Comparison of ENCODE assay signal across 21 cellular contexts in genomic region chr2:21363364-21363763, GRCh38.
DNase-seq lines count a peak whose midpoint lies in the region; ATAC-seq, FAIRE-seq and TF ChIP-seq lines count a peak whose summit lies in the region.
"Had no signal": no experiment of that assay in that cellular context is flagged by ENCODE, and none has a peak within 500 bp of the region (broad histone marks: within the 10 kb centered on the region; RNA-seq: fewer than 3 reads in every experiment).

No MANE protein-coding gene starts in this region.

- no peak overlapping the region for H4K5ac ChIP-seq in H9 (ENCODE audit: insufficient read length, low read depth, low read length)

- H3K4me2 ChIP-seq in H9 (ENCODE audit: insufficient read depth, insufficient read length, low read length) (no peak overlapping the region), neural progenitor cell (no peak overlapping the region)

- no peak overlapping the region for H3K14ac ChIP-seq in H9 (ENCODE audit: insufficient read depth, low read length)

- H3T11ph ChIP-seq in H9 (ENCODE audit: low read length): peak overlapping the region; percentile 6

- no peak overlapping the region for H4K8ac ChIP-seq in H9 (replicated peaks; ENCODE audit: insufficient read length, low read depth, low read length)

- TF ChIP-seq CTCF in H9 (conservative IDR thresholded peaks at IDR 0.05) (peak; percentile 41; the same call in 1 of the 3 replicates), Panc1 (IDR thresholded peaks at IDR 0.05) (peak; percentile 31), neural progenitor cell (IDR thresholded peaks at IDR 0.05) (peak; percentile 13)
- no peak for TF ChIP-seq CTCF in activated CD8-positive, alpha-beta T cell treated with anti-CD3 and anti-CD28 coated beads for 36 hours (IDR thresholded peaks at IDR 0.05)

- H3K36me3 Mint-ChIP-seq in H9 (ENCODE audit: insufficient read depth in 1 of 3, low read depth in 3 of 3): peaks cover 0 to 4% (median 0%) of the 10 kb centered on the region in 3 experiments; a peak in 1 of 7 replicates
- H3K36me3 Mint-ChIP-seq in neural progenitor cell: no peaks in the 10 kb centered on the region
- H3K36me3 Mint-ChIP-seq in activated CD8-positive, alpha-beta T cell treated with anti-CD3 and anti-CD28 coated beads for 36 hours (ENCODE audit: low read depth): no peaks in the 10 kb centered on the region

- H3K27me3 ChIP-seq in H9 (ENCODE audit: insufficient read depth, low read length): no peaks in the 10 kb centered on the region
- H3K27me3 ChIP-seq in Panc1 (ENCODE audit: control insufficient read depth, insufficient read depth, low read length): no peaks in the 10 kb centered on the region
- no peaks in the 10 kb centered on the region for H3K27me3 ChIP-seq in neural progenitor cell

- ATAC-seq in Panc1: no peak
- no peak for ATAC-seq in activated CD8-positive, alpha-beta T cell treated with anti-CD3 and anti-CD28 coated beads for 36 hours
- ATAC-seq: K562, T-helper 17 cell had no signal

- no peak overlapping the region for H3K4me3 ChIP-seq in Panc1 (ENCODE audit: low read depth in 2 of 2, low read length in 2 of 2)
- H3K4me3 ChIP-seq in neural progenitor cell: no peak overlapping the region
- H3K4me3 ChIP-seq: K562 had no signal

- H3K27me3 Mint-ChIP-seq in H9 (ENCODE audit: low read depth) (no peaks in the 10 kb centered on the region), neural progenitor cell (ENCODE audit: insufficient read depth, low read depth) (no peaks in the 10 kb centered on the region)
- no peaks in the 10 kb centered on the region for H3K27me3 Mint-ChIP-seq in activated CD8-positive, alpha-beta T cell treated with anti-CD3 and anti-CD28 coated beads for 36 hours
- H3K27me3 Mint-ChIP-seq: T-helper 17 cell had no signal

- no peaks in the 10 kb centered on the region for H3K79me1 ChIP-seq in H9 (ENCODE audit: insufficient read depth, low read depth, low read length, poor library complexity, severe bottlenecking)

- H2BK120ac ChIP-seq in H9 (ENCODE audit: low read depth, low read length, poor library complexity, severe bottlenecking): no peak overlapping the region

- no CpG with 5 or more reads among the region's 3 CpGs for WGBS in H9 (ENCODE audit: extremely low coverage, insufficient read length, low lambda C conversion rate)

- no peak overlapping the region for H2AK5ac ChIP-seq in H9 (ENCODE audit: insufficient read length, low read length)

- no peak overlapping the region for H2BK20ac ChIP-seq in H9 (ENCODE audit: low read depth, low read length, poor library complexity, severe bottlenecking)

- H3K9me3 ChIP-seq in H9 (ENCODE audit: control insufficient read depth, low read depth, low read length) (no peaks in the 10 kb centered on the region), Panc1 (ENCODE audit: control insufficient read depth, insufficient read depth, low read depth, low read length) (no peaks in the 10 kb centered on the region), neural progenitor cell (ENCODE audit: low read depth) (no peaks in the 10 kb centered on the region)

- no peak overlapping the region for H3K18ac ChIP-seq in H9 (ENCODE audit: insufficient read length, low read depth, low read length)

- H3K4me1 Mint-ChIP-seq in H9 (peaks cover 9 to 20% of the 10 kb centered on the region in 2 experiments), neural progenitor cell (peaks cover 3% of the 10 kb centered on the region)
- H3K4me1 Mint-ChIP-seq in activated CD8-positive, alpha-beta T cell treated with anti-CD3 and anti-CD28 coated beads for 36 hours (ENCODE audit: low read depth): no peaks in the 10 kb centered on the region
- H3K4me1 Mint-ChIP-seq: T-helper 17 cell had no signal

- no peak overlapping the region for H2AFZ ChIP-seq in H9 (ENCODE audit: low read length)
- H2AFZ ChIP-seq in neural progenitor cell (replicated peaks): no peak overlapping the region

- H3K9ac ChIP-seq in H9 (ENCODE audit: extremely low read depth, insufficient read length, low read length) (no peak overlapping the region), neural progenitor cell (no peak overlapping the region)

- H3K27ac ChIP-seq in H9 (ENCODE audit: insufficient read length, low read depth, low read length) (no peak overlapping the region), Panc1 (ENCODE audit: low read length) (no peak overlapping the region), neural progenitor cell (no peak overlapping the region)
- H3K27ac ChIP-seq: HL-60 had no signal

- H4K91ac ChIP-seq in H9 (ENCODE audit: insufficient read length, low read depth, low read length): no peak overlapping the region

- no peak overlapping the region for H3K27ac Mint-ChIP-seq in H9
- no peak overlapping the region for H3K27ac Mint-ChIP-seq in neural progenitor cell
- no peak overlapping the region for H3K27ac Mint-ChIP-seq in activated CD8-positive, alpha-beta T cell treated with anti-CD3 and anti-CD28 coated beads for 36 hours
- H3K27ac Mint-ChIP-seq: HFFc6, T-helper 17 cell had no signal

- H4K20me1 ChIP-seq in H9 (ENCODE audit: control insufficient read depth, insufficient read depth, insufficient read length) (no peaks in the 10 kb centered on the region), neural progenitor cell (ENCODE audit: low read depth) (no peaks in the 10 kb centered on the region)

- no peak for FAIRE-seq in GM12892 (lab: Jason Lieb, UNC)
- FAIRE-seq: H1, K562 had no signal

- H3K4me3 Mint-ChIP-seq in H9 (no peak overlapping the region), neural progenitor cell (no peak overlapping the region)
- no peak overlapping the region for H3K4me3 Mint-ChIP-seq in activated CD8-positive, alpha-beta T cell treated with anti-CD3 and anti-CD28 coated beads for 36 hours
- H3K4me3 Mint-ChIP-seq: HFFc6, T-helper 17 cell had no signal

- intact Hi-C loops in Panc1 (cut with micrococcal nuclease; ENCODE audit: unreplicated experiment): no loop called here
- intact Hi-C loops in head of caudate nucleus (cut with DNase I): no loop called here
- intact Hi-C loops in activated CD8-positive, alpha-beta T cell treated with anti-CD3 and anti-CD28 coated beads for 36 hours (cut with micrococcal nuclease): no loop called here

- H3F3A ChIP-seq in neural progenitor cell (ENCODE audit: low read depth): no peaks in the 10 kb centered on the region

- DNase-seq in DMS53 (lab: John Stamatoyannopoulos, UW) (peak; percentile 4), DMS53 treated with DMSO at 0.1 percent for 48 hours (lab: John Stamatoyannopoulos, UW; ENCODE audit: unreplicated experiment) (no peak), H9 (no peak), Panc1 (ENCODE audit: low read depth, low spot score) (no peak), neural progenitor cell (ENCODE audit: low spot score) (no peak), head of caudate nucleus (no peak), GM12892 (ENCODE audit: insufficient read length) (no peak)
- DNase-seq in activated CD8-positive, alpha-beta T cell treated with anti-CD3 and anti-CD28 coated beads for 36 hours: no peak
- DNase-seq: 8988T, Calu3, DMS79 treated with DMSO at 0.1 percent for 48 hours, GF-D8, HFFc6, NCI-H1105 treated with DMSO at 0.1 percent for 48 hours, NCI-H187 treated with DMSO at 0.1 percent for 48 hours, NCI-H2171, Right ventricle myocardium superior, T-helper 17 cell had no signal

- no peak overlapping the region for H3K4ac ChIP-seq in H9 (ENCODE audit: low read depth, low read length)

- H2BK5ac ChIP-seq in H9 (ENCODE audit: insufficient read length, low read length): no peak overlapping the region

- H2BK15ac ChIP-seq in H9 (ENCODE audit: low read depth, low read length): no peak overlapping the region

- BruUV-seq in Panc1 (replicated peaks; lab: Mats Ljungman, UMichigan): no TSS peak

- CTCF ChIA-PET in Panc1 (lab: Charles Lee): no interaction called here
- CTCF ChIA-PET in activated CD8-positive, alpha-beta T cell treated with anti-CD3 and anti-CD28 coated beads for 36 hours (lab: Charles Lee): no interaction called here

- TF ChIP-seq POLR2A in GM12892 (IDR thresholded peaks at IDR 0.05; ENCODE audit: low read depth, low read length): no peak

- H3K36me3 ChIP-seq in Panc1 (ENCODE audit: control insufficient read depth, insufficient read depth, low read length): no peaks in the 10 kb centered on the region
- H3K36me3 ChIP-seq in neural progenitor cell: no peaks in the 10 kb centered on the region

- POLR2A ChIA-PET in Panc1 (lab: Charles Lee): no interaction called here
- POLR2A ChIA-PET in activated CD8-positive, alpha-beta T cell treated with anti-CD3 and anti-CD28 coated beads for 36 hours (lab: Charles Lee): no interaction called here

- H3K9me3 Mint-ChIP-seq in H9 (peaks cover 5 to 7% of the 10 kb centered on the region in 2 experiments; a peak in 3 of 5 replicates), neural progenitor cell (no peaks in the 10 kb centered on the region)
- H3K9me3 Mint-ChIP-seq in activated CD8-positive, alpha-beta T cell treated with anti-CD3 and anti-CD28 coated beads for 36 hours: no peaks in the 10 kb centered on the region

- no peaks in the 10 kb centered on the region for H3K79me2 ChIP-seq in H9 (ENCODE audit: insufficient read depth, low read length)
- H3K79me2 ChIP-seq in neural progenitor cell (ENCODE audit: low read depth): no peaks in the 10 kb centered on the region

- H3K23me2 ChIP-seq in H9 (ENCODE audit: insufficient read length, low read depth, low read length, poor library complexity, severe bottlenecking): no peaks in the 10 kb centered on the region

- H3K56ac ChIP-seq in H9 (ENCODE audit: insufficient read length, low read depth, low read length): no peak overlapping the region

- H3K4me1 ChIP-seq in H9 (ENCODE audit: insufficient read depth, low read length) (no peaks in the 10 kb centered on the region; the same call in 1 of the 2 replicates), Panc1 (ENCODE audit: control insufficient read depth, insufficient read depth, low read length) (no peaks in the 10 kb centered on the region), neural progenitor cell (no peaks in the 10 kb centered on the region)

- no peak overlapping the region for H3K23ac ChIP-seq in H9 (ENCODE audit: insufficient read length, low read depth, low read length)

- no peak overlapping the region for H2BK12ac ChIP-seq in H9 (ENCODE audit: insufficient read length, low read depth, low read length)

- in situ Hi-C loops in Panc1 (cut with HindIII; ENCODE audit: low pct_unique_long_range_greater_than_20kb, low sequenced_read_pairs): no loop called here
